8 cellular contexts compared by ENCODE assay signal in the genomic region with DNA sequence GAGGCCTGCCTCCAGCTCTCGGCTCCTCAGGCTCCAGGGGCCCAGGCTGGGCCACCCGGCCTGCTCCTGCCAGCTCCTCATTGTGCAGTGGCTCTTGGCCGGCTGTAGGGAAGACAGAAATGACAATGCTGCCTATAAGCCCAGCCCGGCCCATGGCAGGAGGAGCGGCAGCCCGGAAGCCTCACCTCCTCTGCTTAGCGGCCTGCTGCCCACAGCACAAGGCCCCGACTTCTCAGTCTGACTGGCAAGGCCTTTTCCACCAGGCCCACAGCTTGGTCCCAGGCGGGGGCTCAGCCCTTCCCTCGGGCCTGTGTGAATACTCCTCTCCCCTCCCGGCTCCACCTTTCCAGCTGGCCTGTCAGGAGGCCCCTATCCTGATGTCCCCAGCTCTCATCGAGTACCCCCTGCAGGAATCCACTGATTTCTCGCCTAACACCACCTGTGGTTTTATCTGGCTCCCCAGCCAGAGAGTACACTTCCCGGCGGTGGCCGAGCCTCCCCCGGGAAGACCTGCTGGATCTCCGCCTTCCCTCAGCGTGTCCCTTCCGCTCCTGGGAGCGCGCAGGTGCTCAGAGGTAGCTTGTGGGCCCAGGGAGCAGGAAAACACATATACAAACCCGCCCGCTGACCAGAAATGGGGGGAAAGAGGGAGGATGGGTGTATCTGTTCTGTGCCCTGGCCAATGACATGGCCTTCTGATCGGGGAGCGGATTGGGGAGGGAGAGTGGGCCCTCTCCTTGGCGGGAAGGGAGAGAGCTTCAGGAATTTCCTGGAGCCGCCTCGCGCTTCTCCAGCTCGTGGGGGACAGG. TPM values are rescaled to one million over a fixed set of nuclear protein-coding genes. Genes with fewer than 3 reads are reported as not detected.
DNase-seq lines count a peak whose midpoint lies in the region; ATAC-seq and TF ChIP-seq lines count a peak whose summit lies in the region.

No MANE protein-coding gene starts in this region.

- DNase-seq in G401 (ENCODE audit: low spot score) (peak; percentile 62), HCT116 (ENCODE audit: low read depth, low spot score) (no peak), NCI-H146 (lab: John Stamatoyannopoulos, UW) (peak; percentile 92), fibroblast of villous mesenchyme (ENCODE audit: low read depth) (peak; percentile 6), omental fat pad (ENCODE audit: low spot score) (no peak), hippocampal formation (lab: John Stamatoyannopoulos, UW) (no peak), GOT3 (lab: John Stamatoyannopoulos, UW) (no peak)
- DNase-seq in activated T-cell treated with anti-CD3 and anti-CD28 coated beads, Interleukin-2, amount 50 U/mL, for 1 hour = peak; percentile 43

- no peaks in the 10 kb centered on the region for H3K9me2 ChIP-seq in HCT116 (ENCODE audit: insufficient read depth)

- peaks cover 9 to 18% of the 10 kb centered on the region in 2 experiments; a peak in 3 of 4 replicates for H3K4me1 ChIP-seq in HCT116 (ENCODE audit: control insufficient read depth in 1 of 2, insufficient read depth in 2 of 2, low read length in 2 of 2)

- CTCF ChIA-PET in HCT116 (lab: Charles Lee) = no interaction called here

- intact Hi-C loops in HCT116 (cut with micrococcal nuclease) = no loop called here

- ATAC-seq in HCT116 = peak; percentile 54
- peak; percentile 35 for ATAC-seq in omental fat pad (ENCODE audit: low FRiP score)

- H4K20me1 ChIP-seq in HCT116 (ENCODE audit: insufficient read depth) = no peaks in the 10 kb centered on the region

- no peak overlapping the region for H2AFZ ChIP-seq in HCT116 (ENCODE audit: low read depth, low read length, poor library complexity, severe bottlenecking)

- TF ChIP-seq POLR2A in HCT116 (IDR thresholded peaks at IDR 0.05; ENCODE audit: borderline replicate concordance, extremely low read depth, insufficient read depth, insufficient read length) = no peak

- POLR2A ChIA-PET in HCT116 (lab: Charles Lee) = interaction anchor here (0.6 kb wide), 1 partner anchor 675 kb away, joined by 3 read pairs; no protein-coding TSS in a partner anchor

- TF ChIP-seq RAD21 in HCT116 (IDR thresholded peaks at IDR 0.05; ENCODE audit: low read depth) = no peak

- peak overlapping the region; percentile 87 for H3K27ac ChIP-seq in HCT116 (ENCODE audit: low read depth, low read length)

- H3K79me2 ChIP-seq in HCT116 (ENCODE audit: insufficient read depth, low read length) = peaks cover 23% of the 10 kb centered on the region

- H3K4me2 ChIP-seq in HCT116 (ENCODE audit: low read length) = peak overlapping the region; percentile 90

- H3K36me3 ChIP-seq in HCT116 (ENCODE audit: control insufficient read depth in 1 of 2, insufficient read depth in 2 of 2, low read length in 2 of 2) = peaks cover 14 to 17% of the 10 kb centered on the region in 2 experiments; a peak in 3 of 4 replicates

- no peaks in the 10 kb centered on the region for H3K9me3 ChIP-seq in HCT116 (ENCODE audit: control insufficient read depth in 1 of 2, insufficient read depth in 1 of 2, low read depth in 1 of 2, low read length in 2 of 2)

- no peak for TF ChIP-seq CTCF in HCT116 (IDR thresholded peaks at IDR 0.05 in 2 of 3, conservative IDR thresholded peaks at IDR 0.05 in 1 of 3; ENCODE audit: borderline replicate concordance in 1 of 3, insufficient read depth in 1 of 3, low read depth in 2 of 3, low read length in 2 of 3)
- TF ChIP-seq CTCF in fibroblast of villous mesenchyme (IDR thresholded peaks at IDR 0.05; ENCODE audit: insufficient read depth, low read depth, low read length) = no peak
- TF ChIP-seq CTCF in omental fat pad (IDR thresholded peaks at IDR 0.05) = no peak

- peak overlapping the region; percentile 85 for H3K9ac ChIP-seq in HCT116 (ENCODE audit: low read length)

- H3K4me3 ChIP-seq in HCT116 (replicated peaks in 1 of 2; ENCODE audit: low read depth in 1 of 2, low read length in 2 of 2) (peak overlapping the region; percentile 94), fibroblast of villous mesenchyme (ENCODE audit: low read depth, low read length) (peak overlapping the region; percentile 98)

- H3K27me3 ChIP-seq in HCT116 (ENCODE audit: insufficient read depth, low read length) = no peaks in the 10 kb centered on the region

- RAD21 ChIA-PET in HCT116 (lab: Charles Lee; ENCODE audit: low non-redundant PET in 1 of 2, low total read pairs in 2 of 2, uncharacterized antibody in 2 of 2, unreplicated experiment in 2 of 2) = no interaction called here

- in situ Hi-C loops in G401 (cut with HindIII; ENCODE audit: low sequenced_read_pairs) = no loop called here

- BruUV-seq in HCT116 (replicated peaks; lab: Mats Ljungman, UMichigan) = no TSS peak

TF ChIP-seq in HCT116, 20 proteins besides CTCF, POLR2A, EP300 and RAD21:
- no peak for TF ChIP-seq MAX (IDR thresholded peaks at IDR 0.05)
- TF ChIP-seq, protein P1, sequence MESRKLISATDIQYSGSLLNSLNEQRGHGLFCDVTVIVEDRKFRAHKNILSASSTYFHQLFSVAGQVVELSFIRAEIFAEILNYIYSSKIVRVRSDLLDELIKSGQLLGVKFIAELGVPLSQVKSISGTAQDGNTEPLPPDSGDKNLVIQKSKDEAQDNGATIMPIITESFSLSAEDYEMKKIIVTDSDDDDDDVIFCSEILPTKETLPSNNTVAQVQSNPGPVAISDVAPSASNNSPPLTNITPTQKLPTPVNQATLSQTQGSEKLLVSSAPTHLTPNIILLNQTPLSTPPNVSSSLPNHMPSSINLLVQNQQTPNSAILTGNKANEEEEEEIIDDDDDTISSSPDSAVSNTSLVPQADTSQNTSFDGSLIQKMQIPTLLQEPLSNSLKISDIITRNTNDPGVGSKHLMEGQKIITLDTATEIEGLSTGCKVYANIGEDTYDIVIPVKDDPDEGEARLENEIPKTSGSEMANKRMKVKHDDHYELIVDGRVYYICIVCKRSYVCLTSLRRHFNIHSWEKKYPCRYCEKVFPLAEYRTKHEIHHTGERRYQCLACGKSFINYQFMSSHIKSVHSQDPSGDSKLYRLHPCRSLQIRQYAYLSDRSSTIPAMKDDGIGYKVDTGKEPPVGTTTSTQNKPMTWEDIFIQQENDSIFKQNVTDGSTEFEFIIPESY (IDR thresholded peaks at IDR 0.05; ENCODE audit: extremely low read depth, insufficient replicate concordance, low read length) = no peak
- no peak for TF ChIP-seq REST (IDR thresholded peaks at IDR 0.05; ENCODE audit: low read depth)
- TF ChIP-seq, protein P2, sequence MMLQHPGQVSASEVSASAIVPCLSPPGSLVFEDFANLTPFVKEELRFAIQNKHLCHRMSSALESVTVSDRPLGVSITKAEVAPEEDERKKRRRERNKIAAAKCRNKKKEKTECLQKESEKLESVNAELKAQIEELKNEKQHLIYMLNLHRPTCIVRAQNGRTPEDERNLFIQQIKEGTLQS (IDR thresholded peaks at IDR 0.05) = no peak

RNA-seq across cellular contexts. Expression of gene DDRGK1, which starts 1.0 kb away (rescaled TPM):
- 22.4 and 23.9 TPM in 2 replicates for total RNA-seq in G401 (2014; rRNA removed; shearing (Covaris generic))
- total RNA-seq in HCT116 (2021; ENCODE audit: unreplicated experiment) (45.8 TPM), fibroblast of villous mesenchyme (19.0 and 21.6 TPM in 2 replicates), omental fat pad (10 to 100 TPM; 61.5 to 76.5 (median 68.2) TPM)
- 53.5 and 57.2 TPM in 2 replicates for polyA plus RNA-seq in HCT116 (2012)

RNA-seq across cellular contexts. Expression of gene ITPA, which starts 5.8 kb away (rescaled TPM):
- 78.9 and 91.6 TPM in 2 replicates for total RNA-seq in G401 (2014; rRNA removed; shearing (Covaris generic))
- total RNA-seq in HCT116 (2021; ENCODE audit: unreplicated experiment) (77.3 TPM), fibroblast of villous mesenchyme (29.8 and 40.3 TPM in 2 replicates), omental fat pad (10 to 100 TPM; 32.0 to 42.9 (median 35.7) TPM)
- polyA plus RNA-seq in HCT116 (2012) = 34.8 and 51.5 TPM in 2 replicates

RNA-seq across cellular contexts. Expression of gene LZTS3, which starts 30.2 kb away (rescaled TPM):
- 10.4 and 15.2 TPM in 2 replicates for total RNA-seq in G401 (2014; rRNA removed; shearing (Covaris generic))
- total RNA-seq in HCT116 (2021; ENCODE audit: unreplicated experiment) (5.2 TPM), fibroblast of villous mesenchyme (10.3 and 13.8 TPM in 2 replicates), omental fat pad (1 to 10 TPM; 5.5 to 8.5 (median 8.0) TPM)
- polyA plus RNA-seq in HCT116 (2012) = 3.6 and 3.7 TPM in 2 replicates

RNA-seq across cellular contexts. Expression of gene SLC4A11, which starts 35.5 kb away (rescaled TPM):
- total RNA-seq in G401 (2014; rRNA removed; shearing (Covaris generic)) = 0.17 and 1.4 TPM in 2 replicates
- 22.7 TPM for total RNA-seq in HCT116 (2021; ENCODE audit: unreplicated experiment)
- 13.5 and 14.9 TPM in 2 replicates for polyA plus RNA-seq in HCT116 (2012)
- total RNA-seq in fibroblast of villous mesenchyme = 1.6 and 1.7 TPM in 2 replicates
- 1 to 10 TPM in 2 of 4 donors, under 1 TPM in 2; 0.74 to 1.7 (median 0.95) TPM for total RNA-seq in omental fat pad

RNA-seq across cellular contexts. Expression of gene FASTKD5, which starts 43.9 kb away (rescaled TPM):
- total RNA-seq in G401 (2014; rRNA removed; shearing (Covaris generic)) = 13.0 and 19.4 TPM in 2 replicates
- total RNA-seq in HCT116 (2021; ENCODE audit: unreplicated experiment) (13.5 TPM), fibroblast of villous mesenchyme (10.3 and 19.0 TPM in 2 replicates), omental fat pad (10 to 100 TPM; 14.9 to 24.6 (median 17.0) TPM)
- 7.3 and 8.0 TPM in 2 replicates for polyA plus RNA-seq in HCT116 (2012)

Comparison
In these comparisons a context has a peak if more than half of its experiments do, and no peak if none do; other contexts are left out.
1. DNase-seq: peak in G401 (single experiment), NCI-H146 (single experiment), activated T-cell treated with anti-CD3 and anti-CD28 coated beads, Interleukin-2, amount 50 U/mL, for 1 hour (single experiment) and fibroblast of villous mesenchyme (single experiment); none in HCT116 (single experiment), omental fat pad (single experiment), hippocampal formation (0 of 2) and GOT3 (single experiment).